ENCODE assay signal across 41 cellular contexts in the genomic region with DNA sequence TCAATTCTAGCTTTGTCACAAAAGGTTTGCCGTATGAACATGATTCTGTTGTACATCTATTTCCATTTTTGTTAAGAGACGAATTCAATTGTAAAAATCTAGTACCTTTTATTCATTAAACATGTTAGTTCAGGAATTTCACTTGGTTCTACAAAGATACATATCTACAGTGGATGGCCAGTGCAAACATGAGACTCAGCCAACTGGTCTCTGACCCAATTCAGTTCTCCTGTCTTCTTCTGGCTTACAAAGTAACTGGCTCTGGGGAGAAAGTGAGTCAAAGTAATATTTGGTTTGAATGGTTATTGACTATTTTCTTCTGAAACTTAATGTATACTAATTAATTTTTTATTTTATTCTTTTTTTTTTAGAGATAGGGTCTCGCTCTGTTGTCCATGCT.
"Had no signal": no experiment of that assay in that cellular context is flagged by ENCODE, and none has a peak within 500 bp of the region (broad histone marks: within the 10 kb centered on the region; RNA-seq: fewer than 3 reads in every experiment).

No MANE protein-coding gene starts in this region.

- H3K4me3 ChIP-seq: adrenal gland, ascending aorta, body of pancreas, breast epithelium, cardiac muscle cell had no signal

- H3K27ac Mint-ChIP-seq: activated naive CD4-positive, alpha-beta T cell treated with anti-CD3 and anti-CD28 coated beads for 36 hours; activated naive CD4-positive, alpha-beta T cell treated with anti-CD3 and anti-CD28 coated beads, Interleukin-2, amount 10 ng/mL, durations not matched to agents 7 days and 5 days; activated naive CD4-positive, alpha-beta T cell treated with anti-CD3 and anti-CD28 coated beads, Interleukin-2, amount 50 U/mL, for 24 hours; activated naive CD4-positive, alpha-beta T cell treated with anti-CD3 and anti-CD28 coated beads, Interleukin-2, amount 50 U/mL, for 72 hours; activated naive CD8-positive, alpha-beta T cell; activated naive CD8-positive, alpha-beta T cell treated with anti-CD3 and anti-CD28 coated beads for 36 hours; activated naive CD8-positive, alpha-beta T cell treated with anti-CD3 and anti-CD28 coated beads, Interleukin-2, amount 10 ng/mL, durations not matched to agents 7 days and 5 days; activated naive CD8-positive, alpha-beta T cell treated with anti-CD3 and anti-CD28 coated beads, Interleukin-2, amount 50 U/mL, for 24 hours; activated T-cell treated with anti-CD3 and anti-CD28 coated beads, Interleukin-2, amount 50 U/mL, for 24 hours; activated T-cell treated with anti-CD3 and anti-CD28 coated beads, Interleukin-2, amount 50 U/mL, for 72 hours; activated T-helper 1 cell treated with anti-CD3 and anti-CD28 coated beads, Interleukin-12 subunit alpha, Interleukin-12 subunit beta, Interleukin-2, Interleukin-4 antibody, amounts not matched to agents 30 ng/mL and 10 ng/mL and 1 ng/mL, durations not matched to agents 14 hours and 24 hours and 36 hours; activated T-helper 17 cell treated with anti-CD3 and anti-CD28 coated beads, Interleukin-2, amount 50 U/mL, for 72 hours; activated T-helper 2 cell treated with anti-CD3 and anti-CD28 coated beads, Interferon-gamma antibody, Interleukin-2, Interleukin-4, amounts not matched to agents 10 μg/mL and 5 μg/mL and 100 μg/mL, durations not matched to agents 14 hours and 24 hours and 36 hours; brain had no signal

- H3K4me1 Mint-ChIP-seq: activated naive CD4-positive, alpha-beta T cell treated with anti-CD3 and anti-CD28 coated beads, Interleukin-2, amount 10 ng/mL, durations not matched to agents 7 days and 5 days; activated naive CD4-positive, alpha-beta T cell treated with anti-CD3 and anti-CD28 coated beads, Interleukin-2, amount 50 U/mL, for 24 hours; activated naive CD8-positive, alpha-beta T cell treated with anti-CD3 and anti-CD28 coated beads for 36 hours; activated naive CD8-positive, alpha-beta T cell treated with anti-CD3 and anti-CD28 coated beads, Interleukin-2, amount 10 ng/mL, durations not matched to agents 7 days and 5 days; activated naive CD8-positive, alpha-beta T cell treated with anti-CD3 and anti-CD28 coated beads, Interleukin-2, amount 50 U/mL, for 24 hours; activated T-helper 17 cell treated with anti-CD3 and anti-CD28 coated beads, Interleukin-2, amount 50 U/mL, for 72 hours; brain; central memory CD8-positive, alpha-beta T cell had no signal

- H3K27me3 ChIP-seq: adrenal gland, ascending aorta, body of pancreas, brain microvascular endothelial cell, breast epithelium, cardiac muscle cell had no signal

- FAIRE-seq: astrocyte, bronchial epithelial cell had no signal

- H3K9me3 ChIP-seq: adrenal gland, ascending aorta, body of pancreas, breast epithelium had no signal

- H3K36me3 ChIP-seq: adrenal gland, ascending aorta, brain microvascular endothelial cell, breast epithelium, cardiac muscle cell had no signal

- H3K36me3 Mint-ChIP-seq: activated naive CD4-positive, alpha-beta T cell treated with anti-CD3 and anti-CD28 coated beads, Interleukin-2, amount 10 ng/mL, durations not matched to agents 7 days and 5 days; activated naive CD4-positive, alpha-beta T cell treated with anti-CD3 and anti-CD28 coated beads, Interleukin-2, amount 50 U/mL, for 72 hours; activated naive CD8-positive, alpha-beta T cell; activated naive CD8-positive, alpha-beta T cell treated with anti-CD3 and anti-CD28 coated beads for 36 hours; activated naive CD8-positive, alpha-beta T cell treated with anti-CD3 and anti-CD28 coated beads, Interleukin-2, amount 10 ng/mL, durations not matched to agents 7 days and 5 days; brain had no signal

- ATAC-seq: activated naive CD4-positive, alpha-beta T cell treated with anti-CD3 and anti-CD28 coated beads, Interleukin-2, amount 50 U/mL, for 72 hours; activated naive CD8-positive, alpha-beta T cell treated with anti-CD3 and anti-CD28 coated beads, Interleukin-2, amount 50 U/mL, for 24 hours; activated T-cell treated with anti-CD3 and anti-CD28 coated beads, Interleukin-2, amount 50 U/mL, for 4 hours; activated T-cell treated with anti-CD3 and anti-CD28 coated beads, Interleukin-2, amount 50 U/mL, for 72 hours; activated T-helper 17 cell treated with anti-CD3 and anti-CD28 coated beads, Interleukin-2, amount 50 U/mL, for 72 hours; body of pancreas had no signal

- H3K4me1 ChIP-seq: adrenal gland, ascending aorta, body of pancreas, breast epithelium had no signal

- DNase-seq: activated effector memory CD4-positive, alpha-beta T cell treated with anti-CD3 and anti-CD28 coated beads, Interleukin-2, amount 50 U/mL, for 16 hours; activated effector memory CD4-positive, alpha-beta T cell treated with Interleukin-2 at 50 U/mL for 16 hours; activated gamma-delta T cell; activated gamma-delta T cell treated with Interleukin-2 at 50 U/mL for 16 hours; activated naive CD4-positive, alpha-beta T cell; activated naive CD4-positive, alpha-beta T cell treated with anti-CD3 and anti-CD28 coated beads for 36 hours; activated naive CD4-positive, alpha-beta T cell treated with anti-CD3 and anti-CD28 coated beads, Interleukin-2, amount 10 ng/mL, durations not matched to agents 7 days and 5 days; activated naive CD4-positive, alpha-beta T cell treated with anti-CD3 and anti-CD28 coated beads, Interleukin-2, amount 50 U/mL, for 16 hours; activated naive CD4-positive, alpha-beta T cell treated with Interleukin-2 at 50 U/mL for 16 hours; activated naive CD8-positive, alpha-beta T cell treated with anti-CD3 and anti-CD28 coated beads for 36 hours; activated naive CD8-positive, alpha-beta T cell treated with anti-CD3 and anti-CD28 coated beads, Interleukin-2, amount 10 ng/mL, durations not matched to agents 7 days and 5 days; activated naive CD8-positive, alpha-beta T cell treated with anti-CD3 and anti-CD28 coated beads, Interleukin-2, amount 50 U/mL, for 24 hours; activated T-cell treated with anti-CD3 and anti-CD28 coated beads for 4 hours; activated T-cell treated with anti-CD3 and anti-CD28 coated beads, Interleukin-2, amount 50 U/mL, for 1 hour; activated T-cell treated with anti-CD3 and anti-CD28 coated beads, Interleukin-2, amount 50 U/mL, for 24 hours; activated T-cell treated with anti-CD3 and anti-CD28 coated beads, Interleukin-2, amount 50 U/mL, for 4 hours; activated T-cell treated with anti-CD3 and anti-CD28 coated beads, Interleukin-2, amount 50 U/mL, for 48 hours; activated T-cell treated with anti-CD3 and anti-CD28 coated beads, Interleukin-2, amount 50 U/mL, for 72 hours; adrenal gland; amniotic stem cell; amygdala; anterior cingulate cortex; aorta; body of pancreas; brain microvascular endothelial cell; caudate nucleus; central memory CD4-positive, alpha-beta T cell; cerebellar nuclear complex had no signal

- H3K4me3 Mint-ChIP-seq: activated naive CD4-positive, alpha-beta T cell treated with anti-CD3 and anti-CD28 coated beads for 36 hours; activated naive CD4-positive, alpha-beta T cell treated with anti-CD3 and anti-CD28 coated beads, Interleukin-2, amount 10 ng/mL, durations not matched to agents 7 days and 5 days; activated naive CD4-positive, alpha-beta T cell treated with anti-CD3 and anti-CD28 coated beads, Interleukin-2, amount 50 U/mL, for 24 hours; activated naive CD8-positive, alpha-beta T cell; activated naive CD8-positive, alpha-beta T cell treated with anti-CD3 and anti-CD28 coated beads for 36 hours; activated naive CD8-positive, alpha-beta T cell treated with anti-CD3 and anti-CD28 coated beads, Interleukin-2, amount 10 ng/mL, durations not matched to agents 7 days and 5 days; activated naive CD8-positive, alpha-beta T cell treated with anti-CD3 and anti-CD28 coated beads, Interleukin-2, amount 50 U/mL, for 24 hours; activated T-cell treated with anti-CD3 and anti-CD28 coated beads, Interleukin-2, amount 50 U/mL, for 24 hours; activated T-cell treated with anti-CD3 and anti-CD28 coated beads, Interleukin-2, amount 50 U/mL, for 4 hours; activated T-cell treated with anti-CD3 and anti-CD28 coated beads, Interleukin-2, amount 50 U/mL, for 72 hours; activated T-helper 1 cell treated with anti-CD3 and anti-CD28 coated beads, Interleukin-12 subunit alpha, Interleukin-12 subunit beta, Interleukin-2, Interleukin-4 antibody, amounts not matched to agents 30 ng/mL and 10 ng/mL and 1 ng/mL, durations not matched to agents 14 hours and 24 hours and 36 hours; activated T-helper 17 cell treated with anti-CD3 and anti-CD28 coated beads, Interleukin-2, amount 50 U/mL, for 72 hours; brain; central memory CD8-positive, alpha-beta T cell had no signal

- H3K27me3 Mint-ChIP-seq: activated naive CD4-positive, alpha-beta T cell treated with anti-CD3 and anti-CD28 coated beads, Interleukin-2, amount 10 ng/mL, durations not matched to agents 7 days and 5 days; activated naive CD4-positive, alpha-beta T cell treated with anti-CD3 and anti-CD28 coated beads, Interleukin-2, amount 50 U/mL, for 24 hours; activated naive CD8-positive, alpha-beta T cell treated with anti-CD3 and anti-CD28 coated beads for 36 hours; activated naive CD8-positive, alpha-beta T cell treated with anti-CD3 and anti-CD28 coated beads, Interleukin-2, amount 10 ng/mL, durations not matched to agents 7 days and 5 days; activated naive CD8-positive, alpha-beta T cell treated with anti-CD3 and anti-CD28 coated beads, Interleukin-2, amount 50 U/mL, for 24 hours; activated T-cell treated with anti-CD3 and anti-CD28 coated beads, Interleukin-2, amount 50 U/mL, for 24 hours; brain had no signal

- H3K27ac ChIP-seq: adrenal gland, ascending aorta, body of pancreas, brain microvascular endothelial cell, breast epithelium, cardiac muscle cell had no signal

- H3K9me3 Mint-ChIP-seq: activated naive CD4-positive, alpha-beta T cell treated with anti-CD3 and anti-CD28 coated beads for 36 hours; activated naive CD4-positive, alpha-beta T cell treated with anti-CD3 and anti-CD28 coated beads, Interleukin-2, amount 10 ng/mL, durations not matched to agents 7 days and 5 days; activated naive CD4-positive, alpha-beta T cell treated with anti-CD3 and anti-CD28 coated beads, Interleukin-2, amount 50 U/mL, for 24 hours; activated naive CD4-positive, alpha-beta T cell treated with anti-CD3 and anti-CD28 coated beads, Interleukin-2, amount 50 U/mL, for 72 hours; activated naive CD8-positive, alpha-beta T cell treated with anti-CD3 and anti-CD28 coated beads for 36 hours; activated naive CD8-positive, alpha-beta T cell treated with anti-CD3 and anti-CD28 coated beads, Interleukin-2, amount 10 ng/mL, durations not matched to agents 7 days and 5 days; activated naive CD8-positive, alpha-beta T cell treated with anti-CD3 and anti-CD28 coated beads, Interleukin-2, amount 50 U/mL, for 24 hours; activated T-cell treated with anti-CD3 and anti-CD28 coated beads, Interleukin-2, amount 50 U/mL, for 24 hours; activated T-cell treated with anti-CD3 and anti-CD28 coated beads, Interleukin-2, amount 50 U/mL, for 4 hours; activated T-cell treated with anti-CD3 and anti-CD28 coated beads, Interleukin-2, amount 50 U/mL, for 72 hours; activated T-helper 1 cell treated with anti-CD3 and anti-CD28 coated beads, Interleukin-12 subunit alpha, Interleukin-12 subunit beta, Interleukin-2, Interleukin-4 antibody, amounts not matched to agents 30 ng/mL and 10 ng/mL and 1 ng/mL, durations not matched to agents 14 hours and 24 hours and 36 hours; activated T-helper 17 cell treated with anti-CD3 and anti-CD28 coated beads, Interleukin-2, amount 50 U/mL, for 72 hours; activated T-helper 2 cell treated with anti-CD3 and anti-CD28 coated beads, Interferon-gamma antibody, Interleukin-2, Interleukin-4, amounts not matched to agents 10 μg/mL and 5 μg/mL and 100 μg/mL, durations not matched to agents 14 hours and 24 hours and 36 hours; brain; central memory CD8-positive, alpha-beta T cell had no signal
